ENCODE assay signal across 12 cellular contexts in genomic region chr1:38964140-38964548, GRCh38. TPM values are rescaled to one million over a fixed set of nuclear protein-coding genes. Genes with fewer than 3 reads are reported as not detected.
DNase-seq lines count a peak whose midpoint lies in the region; ATAC-seq and TF ChIP-seq lines count a peak whose summit lies in the region.
"Had no signal": no experiment of that assay in that cellular context is flagged by ENCODE, and none has a peak within 500 bp of the region (broad histone marks: within the 10 kb centered on the region; RNA-seq: fewer than 3 reads in every experiment).

No MANE protein-coding gene starts in this region.

- no peaks in the 10 kb centered on the region for H3K79me2 ChIP-seq in H9 (ENCODE audit: insufficient read depth, low read length)

- H3K4me3 ChIP-seq in left lung (no peak overlapping the region), gastrocnemius medialis (no peak overlapping the region)
- H3K4me3 ChIP-seq: smooth muscle cell had no signal

- peak; percentile 57 for TF ChIP-seq CTCF in H9 (conservative IDR thresholded peaks at IDR 0.05)
- no peak for TF ChIP-seq CTCF in left lung (IDR thresholded peaks at IDR 0.05)
- no peak for TF ChIP-seq CTCF in gastrocnemius medialis (IDR thresholded peaks at IDR 0.05 in 4 of 5, conservative IDR thresholded peaks at IDR 0.05 in 1 of 5)

- peaks cover 8 to 11% of the 10 kb centered on the region in 2 experiments for H3K4me1 Mint-ChIP-seq in H9
- H3K4me1 Mint-ChIP-seq: stimulated activated memory B cell treated with anti-CD40 and anti-IgM and Interleukin-4, amounts not matched to agents 10 μg/mL and 1 μg/mL and 100 μg/mL, for 72 hours had no signal

- H3K4me2 ChIP-seq in H9 (ENCODE audit: insufficient read depth, insufficient read length, low read length): no peak overlapping the region
- H3K4me2 ChIP-seq: smooth muscle cell had no signal

- no peak overlapping the region for H3T11ph ChIP-seq in H9 (ENCODE audit: low read length)

- H3K4me3 Mint-ChIP-seq in H9: no peak overlapping the region; a peak in 1 of 5 replicates
- H3K4me3 Mint-ChIP-seq: mesothelial cell of epicardium; stimulated activated memory B cell treated with anti-CD40 and anti-IgM and Interleukin-4, amounts not matched to agents 10 μg/mL and 1 μg/mL and 100 μg/mL, for 72 hours had no signal

- H3K27me3 Mint-ChIP-seq in H9 (ENCODE audit: low read depth): no peaks in the 10 kb centered on the region
- H3K27me3 Mint-ChIP-seq: stimulated activated memory B cell treated with anti-CD40 and anti-IgM and Interleukin-4, amounts not matched to agents 10 μg/mL and 1 μg/mL and 100 μg/mL, for 72 hours had no signal

- H3K23me2 ChIP-seq in H9 (ENCODE audit: insufficient read length, low read depth, low read length, poor library complexity, severe bottlenecking): no peaks in the 10 kb centered on the region

- H3K27ac ChIP-seq in H9 (ENCODE audit: insufficient read length, low read depth, low read length) (no peak overlapping the region), left lung (no peak overlapping the region), gastrocnemius medialis (no peak overlapping the region)

- H3K4ac ChIP-seq in H9 (ENCODE audit: low read depth, low read length): no peak overlapping the region

- no peaks in the 10 kb centered on the region for H3K79me1 ChIP-seq in H9 (ENCODE audit: insufficient read depth, low read depth, low read length, poor library complexity, severe bottlenecking)

- no peak overlapping the region for H3K56ac ChIP-seq in H9 (ENCODE audit: insufficient read length, low read depth, low read length)

- no peak overlapping the region for H4K91ac ChIP-seq in H9 (ENCODE audit: insufficient read length, low read depth, low read length)

- H3K9ac ChIP-seq in H9 (ENCODE audit: extremely low read depth, insufficient read length, low read length): no peak overlapping the region

- H2AK5ac ChIP-seq in H9 (ENCODE audit: insufficient read length, low read length): no peak overlapping the region

- no peak for TF ChIP-seq POLR2A in gastrocnemius medialis (IDR thresholded peaks at IDR 0.05)

- no peak overlapping the region for H3K27ac Mint-ChIP-seq in H9
- H3K27ac Mint-ChIP-seq: mesothelial cell of epicardium; stimulated activated memory B cell treated with anti-CD40 and anti-IgM and Interleukin-4, amounts not matched to agents 10 μg/mL and 1 μg/mL and 100 μg/mL, for 72 hours had no signal

- H3K14ac ChIP-seq in H9 (ENCODE audit: insufficient read depth, low read length): no peak overlapping the region; the same call in 1 of the 2 replicates

- no peak overlapping the region for H3K23ac ChIP-seq in H9 (ENCODE audit: insufficient read length, low read depth, low read length)

- intact Hi-C loops in left lung (cut with DNase I): no loop called here
- intact Hi-C loops in gastrocnemius medialis (cut with DNase I; ENCODE audit: low total_unique reads): no loop called here

- no peaks in the 10 kb centered on the region for H3K4me1 ChIP-seq in H9 (ENCODE audit: insufficient read depth, low read length)
- no peaks in the 10 kb centered on the region for H3K4me1 ChIP-seq in left lung
- no peaks in the 10 kb centered on the region for H3K4me1 ChIP-seq in gastrocnemius medialis

- H2AFZ ChIP-seq in H9 (ENCODE audit: low read length): no peak overlapping the region

- H3K36me3 Mint-ChIP-seq in H9 (ENCODE audit: insufficient read depth in 1 of 3, low read depth in 3 of 3): no peaks in the 10 kb centered on the region
- H3K36me3 Mint-ChIP-seq: mesothelial cell of epicardium; stimulated activated memory B cell treated with anti-CD40 and anti-IgM and Interleukin-4, amounts not matched to agents 10 μg/mL and 1 μg/mL and 100 μg/mL, for 72 hours had no signal

- WGBS in H9 (ENCODE audit: extremely low coverage, insufficient read length, low lambda C conversion rate): no CpG with 5 or more reads among the region's 3 CpGs

- H2BK20ac ChIP-seq in H9 (ENCODE audit: low read depth, low read length, poor library complexity, severe bottlenecking): no peak overlapping the region

- H3K9me3 ChIP-seq in H9 (ENCODE audit: control insufficient read depth, low read depth, low read length): no peaks in the 10 kb centered on the region
- H3K9me3 ChIP-seq in left lung: no peaks in the 10 kb centered on the region
- no peaks in the 10 kb centered on the region for H3K9me3 ChIP-seq in gastrocnemius medialis

- H2BK5ac ChIP-seq in H9 (ENCODE audit: insufficient read length, low read length): no peak overlapping the region

- peak; percentile 47 for DNase-seq in NCI-H82 (lab: John Stamatoyannopoulos, UW)
- no peak for DNase-seq in NCI-H82 treated with DMSO at 0.1 percent for 48 hours (lab: John Stamatoyannopoulos, UW; ENCODE audit: unreplicated experiment)
- no peak for DNase-seq in H9
- peak; percentile 3 to 10 for DNase-seq in activated CD4-positive, alpha-beta T cell treated with anti-CD3 and anti-CD28 coated beads, Interleukin-2, amount 50 U/mL, for 48 hours
- no peak for DNase-seq in left lung
- no peak for DNase-seq in gastrocnemius medialis
- DNase-seq: NCI-H345 had no signal

- no peak overlapping the region for H4K5ac ChIP-seq in H9 (ENCODE audit: insufficient read length, low read depth, low read length)

- H2BK120ac ChIP-seq in H9 (ENCODE audit: low read depth, low read length, poor library complexity, severe bottlenecking): no peak overlapping the region

- peak; percentile 68 for ATAC-seq in left lung
- no peak for ATAC-seq in GM18867 (IDR thresholded peaks at IDR 0.05; ENCODE audit: unreplicated experiment)
- no peak for ATAC-seq in gastrocnemius medialis
- no peak for ATAC-seq in HG03196 (IDR thresholded peaks at IDR 0.05; ENCODE audit: unreplicated experiment)
- ATAC-seq: stimulated activated memory B cell treated with anti-CD40 and anti-IgM and Interleukin-4, amounts not matched to agents 10 μg/mL and 1 μg/mL and 100 μg/mL, for 72 hours had no signal

- H3K36me3 ChIP-seq in left lung (no peaks in the 10 kb centered on the region), gastrocnemius medialis (no peaks in the 10 kb centered on the region)

- H3K27me3 ChIP-seq in H9 (ENCODE audit: insufficient read depth, low read length) (no peaks in the 10 kb centered on the region), left lung (no peaks in the 10 kb centered on the region), gastrocnemius medialis (no peaks in the 10 kb centered on the region)

- no peaks in the 10 kb centered on the region for H3K9me3 Mint-ChIP-seq in H9
- H3K9me3 Mint-ChIP-seq: mesothelial cell of epicardium; stimulated activated memory B cell treated with anti-CD40 and anti-IgM and Interleukin-4, amounts not matched to agents 10 μg/mL and 1 μg/mL and 100 μg/mL, for 72 hours had no signal

- no peaks in the 10 kb centered on the region for H4K20me1 ChIP-seq in H9 (ENCODE audit: control insufficient read depth, insufficient read depth, insufficient read length)

- no peak overlapping the region for H3K18ac ChIP-seq in H9 (ENCODE audit: insufficient read length, low read depth, low read length)

- in situ Hi-C loops in gastrocnemius medialis (cut with MboI; ENCODE audit: low sequenced_read_pairs in 4 of 4): no loop called here

- H4K8ac ChIP-seq in H9 (replicated peaks; ENCODE audit: insufficient read length, low read depth, low read length): no peak overlapping the region

- no peak overlapping the region for H2BK12ac ChIP-seq in H9 (ENCODE audit: insufficient read length, low read depth, low read length)

- no peak overlapping the region for H2BK15ac ChIP-seq in H9 (ENCODE audit: low read depth, low read length)

RNA-seq across cellular contexts. Expression of gene RHBDL2, which starts 22.5 kb away (rescaled TPM):
- total RNA-seq in H9 (2021): 0.15 TPM in 1 of 2 replicates, not detected in the other
- total RNA-seq in left lung: 1 to 10 TPM; 1.0 to 2.7 TPM
- not detected for total RNA-seq in gastrocnemius medialis
- total RNA-seq: mesothelial cell of epicardium, smooth muscle cell had no signal

RNA-seq across cellular contexts. Expression of gene AKIRIN1, which starts 26.9 kb away (rescaled TPM):
- 235 and 237 TPM in 2 replicates for total RNA-seq in H9 (2021)
- total RNA-seq in left lung: 10 to 100 TPM; 43.4 to 47.5 TPM
- total RNA-seq in gastrocnemius medialis: 10 to 100 TPM; 28.2 to 46.0 (median 34.2) TPM

Comparison
In these comparisons a context has a peak if more than half of its experiments do, and no peak if none do; other contexts are left out.
1. DNase-seq: peak in NCI-H82 (single experiment) and activated CD4-positive, alpha-beta T cell treated with anti-CD3 and anti-CD28 coated beads, Interleukin-2, amount 50 U/mL, for 48 hours (2 of 2); none in NCI-H82 treated with DMSO at 0.1 percent for 48 hours (single experiment), H9 (single experiment), left lung (0 of 2) and gastrocnemius medialis (0 of 2).